In genomic region chr6:10382322-10382721, GRCh38 we compare ENCODE assay signal across 21 cellular contexts. TPM values are rescaled to one million over a fixed set of nuclear protein-coding genes. Genes with fewer than 3 reads are reported as not detected.
A peak's percentile ranks its signal among the peaks of the same experiment; 100 is the strongest.
DNase-seq lines count a peak whose midpoint lies in the region; ATAC-seq and TF ChIP-seq lines count a peak whose summit lies in the region.
"Had no signal": no experiment of that assay in that cellular context is flagged by ENCODE, and none has a peak within 500 bp of the region (broad histone marks: within the 10 kb centered on the region; RNA-seq: fewer than 3 reads in every experiment).

No MANE protein-coding gene starts in this region.

- no peaks in the 10 kb centered on the region for H3K79me2 ChIP-seq in GM23248 (ENCODE audit: insufficient read depth)

- TF ChIP-seq CTCF in brain (conservative IDR thresholded peaks at IDR 0.05): no peak

- peak; percentile 24 for DNase-seq in NCI-H748 (lab: John Stamatoyannopoulos, UW; ENCODE audit: unreplicated experiment)
- DNase-seq in NCI-H748 treated with DMSO at 0.1 percent for 48 hours (lab: John Stamatoyannopoulos, UW): no peak
- no peak for DNase-seq in GM23248
- no peak for DNase-seq in naive B cell
- no peak for DNase-seq in H4 (ENCODE audit: low spot score)
- DNase-seq in ACHN: no peak
- DNase-seq in stimulated activated naive CD4-positive, alpha-beta T cell (lab: John Stamatoyannopoulos, UW): no peak
- DNase-seq: 8988T; BE2C; left ventricle myocardium inferior; mucosa of descending colon; NCI-H1436 treated with DMSO at 0.1 percent for 48 hours; NCI-H2171; PC-9; SJCRH30; stimulated activated CD4-positive, alpha-beta T cell treated with anti-CD3 and anti-CD28 coated beads, Interleukin-15, amount 100 ng/mL, for 24 hours had no signal

- H3K36me3 ChIP-seq in GM23248 (ENCODE audit: low read depth): no peaks in the 10 kb centered on the region
- H3K36me3 ChIP-seq: BE2C, left ventricle myocardium inferior, SJCRH30, vagina had no signal

- H3K4me1 Mint-ChIP-seq in brain: peaks cover 51% of the 10 kb centered on the region
- H3K4me1 Mint-ChIP-seq in naive B cell: peaks cover 5 to 12% (median 8%) of the 10 kb centered on the region in 3 donors

- ATAC-seq in naive B cell (ENCODE audit: low read depth in 2 of 2): no peak
- ATAC-seq: body of pancreas, mucosa of descending colon had no signal

- H3K4me3 Mint-ChIP-seq in brain (peak overlapping the region in 4 of 5 experiments; percentile 0 to 73 (median 56)), naive B cell (peak overlapping the region in 5 of 8 donors; percentile 20 to 73 (median 62))

- no peaks in the 10 kb centered on the region for H3K9me3 ChIP-seq in GM23248 (ENCODE audit: low read depth)
- H3K9me3 ChIP-seq: BE2C, body of pancreas, left ventricle myocardium inferior, mucosa of descending colon, SJCRH30, vagina had no signal

- H3K4me2 ChIP-seq in GM23248 (ENCODE audit: unreplicated experiment): no peak overlapping the region

- H3K36me3 Mint-ChIP-seq in brain (no peaks in the 10 kb centered on the region), naive B cell (peaks cover 8 to 14% of the 10 kb centered on the region in 2 donors)

- H2AFZ ChIP-seq in GM23248: peak overlapping the region; percentile 38; the same call in 1 of the 2 replicates

- peaks cover 66% of the 10 kb centered on the region for H3K27me3 ChIP-seq in GM23248 (replicated peaks; ENCODE audit: insufficient read depth)
- H3K27me3 ChIP-seq: SJCRH30 had no signal

- peaks cover 84% of the 10 kb centered on the region for H3K27me3 Mint-ChIP-seq in brain
- peaks cover 67 to 87% (median 76%) of the 10 kb centered on the region in 3 donors for H3K27me3 Mint-ChIP-seq in naive B cell

- H3K4me1 ChIP-seq in GM23248 (ENCODE audit: insufficient read depth): no peaks in the 10 kb centered on the region
- H3K4me1 ChIP-seq: BE2C, SJCRH30 had no signal

- no peak overlapping the region for H3K4me3 ChIP-seq in GM23248
- H3K4me3 ChIP-seq: body of pancreas, mucosa of descending colon, SJCRH30 had no signal

- H3K27ac ChIP-seq in GM23248: no peak overlapping the region
- H3K27ac ChIP-seq: body of pancreas, HL-60, left ventricle myocardium inferior, PC-9, SJCRH30, vagina had no signal

- H4K20me1 ChIP-seq in GM23248 (ENCODE audit: insufficient read depth): no peaks in the 10 kb centered on the region

- in situ Hi-C loops in GM23248 (cut with MboI) (no loop called here), ACHN (cut with HindIII; ENCODE audit: low pct_ligation_motif_present, low pct_unique_long_range_greater_than_20kb, low sequenced_read_pairs) (no loop called here)

- peaks cover 0 to 3% (median 0%) of the 10 kb centered on the region in 5 experiments for H3K9me3 Mint-ChIP-seq in brain
- H3K9me3 Mint-ChIP-seq in naive B cell: peaks cover 0 to 37% (median 20%) of the 10 kb centered on the region in 7 donors

- H3K9me2 ChIP-seq in GM23248 (ENCODE audit: insufficient read depth): no peaks in the 10 kb centered on the region

- WGBS in GM23248 (ENCODE audit: low coverage in 1 of 2, low lambda C conversion rate in 2 of 2, missing lambda C conversion rate in 2 of 2), 2 experiments: 12 to 14% methylated on average over 15 of the region's 15 CpGs

- H3F3A ChIP-seq in GM23248 (ENCODE audit: insufficient read depth): no peaks in the 10 kb centered on the region

- H3K27ac Mint-ChIP-seq in brain (peak overlapping the region in 1 of 5 experiments; percentile 87), naive B cell (peak overlapping the region in 4 of 6 donors; percentile 63 to 91 (median 78))

- no peak overlapping the region for H3K9ac ChIP-seq in GM23248

RNA-seq across cellular contexts. Expression of gene TFAP2A, which starts 32.6 kb away (rescaled TPM):
- total RNA-seq in GM23248 (2014; rRNA removed; shearing (Covaris generic)): 1.9 and 2.5 TPM in 2 replicates
- polyA plus RNA-seq in GM23248 (2016; fragmentation: Nextera tagmentation; extraction: Ambion mirVana) (7.2 and 8.4 TPM in 2 replicates), brain (ENCODE audit: insufficient read depth, low read depth, low replicate concordance) (18.1 TPM), naive B cell (ENCODE audit: low read depth in 6 of 6) (not detected)
- 5.0 and 5.4 TPM in 2 replicates for total RNA-seq in H4 (2014; rRNA removed; shearing (Covaris generic))
- total RNA-seq: body of pancreas, omental fat pad had no signal
